13 cellular contexts compared by ENCODE assay signal in genomic region chr1:207959995-207960745, GRCh38. TPM values are rescaled to one million over a fixed set of nuclear protein-coding genes. Genes with fewer than 3 reads are reported as not detected.
A peak's percentile ranks its signal among the peaks of the same experiment; 100 is the strongest.
DNase-seq lines count a peak whose midpoint lies in the region; ATAC-seq and TF ChIP-seq lines count a peak whose summit lies in the region.
"Had no signal": no experiment of that assay in that cellular context is flagged by ENCODE, and none has a peak within 500 bp of the region (broad histone marks: within the 10 kb centered on the region; RNA-seq: fewer than 3 reads in every experiment).

No MANE protein-coding gene starts in this region.

- no peak for ATAC-seq in gastroesophageal sphincter
- ATAC-seq in HG02970 (IDR thresholded peaks at IDR 0.05; ENCODE audit: low FRiP score, unreplicated experiment), result no peak
- ATAC-seq: HCT116 had no signal

- H3K27me3 ChIP-seq in ACC112 (ENCODE audit: insufficient read depth, low read length), result peaks cover 8% of the 10 kb centered on the region; the same call in 1 of the 2 replicates
- H3K27me3 ChIP-seq in H9 (ENCODE audit: insufficient read depth, low read length), result peaks cover 25% of the 10 kb centered on the region
- no peaks in the 10 kb centered on the region for H3K27me3 ChIP-seq in gastroesophageal sphincter
- H3K27me3 ChIP-seq in trophoblast cell (ENCODE audit: insufficient read depth, low read length), result peaks cover 25% of the 10 kb centered on the region

- DNase-seq in H9 (no peak), trophoblast cell (no peak), NCI-H748 (lab: John Stamatoyannopoulos, UW; ENCODE audit: unreplicated experiment) (no peak), islet precursor cell (no peak), foreskin melanocyte (no peak)
- DNase-seq: activated CD4-positive, CD25-positive, alpha-beta regulatory T cell treated with anti-CD3 and anti-CD28 coated beads, Interleukin-2, amount 50 U/mL, for 72 hours; NCI-H1105; NCI-H69 had no signal

- H3K9ac ChIP-seq in H9 (ENCODE audit: extremely low read depth, insufficient read length, low read length) (no peak overlapping the region), trophoblast cell (ENCODE audit: low read length) (no peak overlapping the region)

- H2BK5ac ChIP-seq in H9 (ENCODE audit: insufficient read length, low read length) (no peak overlapping the region), trophoblast cell (ENCODE audit: low read depth, low read length, poor library complexity) (no peak overlapping the region)

- H3K4me2 ChIP-seq in H9 (ENCODE audit: insufficient read depth, insufficient read length, low read length), result peak overlapping the region; percentile 30
- no peak overlapping the region for H3K4me2 ChIP-seq in trophoblast cell (ENCODE audit: low read length)

- H2AFZ ChIP-seq in ACC112 (ENCODE audit: low read length, unreplicated experiment), result no peak overlapping the region
- H2AFZ ChIP-seq in H9 (ENCODE audit: low read length), result no peak overlapping the region
- H2AFZ ChIP-seq in trophoblast cell (ENCODE audit: insufficient read depth, low read length, poor library complexity), result peak overlapping the region; percentile 53

- H3K27ac Mint-ChIP-seq in H9, result no peak overlapping the region

- H4K8ac ChIP-seq in H9 (replicated peaks; ENCODE audit: insufficient read length, low read depth, low read length) (no peak overlapping the region), trophoblast cell (ENCODE audit: low read depth, low read length) (no peak overlapping the region)

- peaks cover 9% of the 10 kb centered on the region for H3K23me2 ChIP-seq in H9 (ENCODE audit: insufficient read length, low read depth, low read length, poor library complexity, severe bottlenecking)

- no peaks in the 10 kb centered on the region for H3K36me3 ChIP-seq in ACC112 (ENCODE audit: insufficient read depth, low read length)
- no peaks in the 10 kb centered on the region for H3K36me3 ChIP-seq in gastroesophageal sphincter
- no peaks in the 10 kb centered on the region for H3K36me3 ChIP-seq in trophoblast cell (ENCODE audit: control insufficient read depth in 1 of 2, insufficient read depth in 2 of 2, low read length in 2 of 2)

- peaks cover 0 to 5% of the 10 kb centered on the region in 2 experiments; a peak in 1 of 5 replicates for H3K9me3 Mint-ChIP-seq in H9
- H3K9me3 Mint-ChIP-seq: central memory CD8-positive, alpha-beta T cell had no signal

- no peak overlapping the region for H3K27ac ChIP-seq in ACC112 (ENCODE audit: low read depth, low read length)
- no peak overlapping the region for H3K27ac ChIP-seq in H9 (ENCODE audit: insufficient read length, low read depth, low read length)
- H3K27ac ChIP-seq in gastroesophageal sphincter, result peak overlapping the region; percentile 5 to 97 (median 87)
- H3K27ac ChIP-seq in trophoblast cell (ENCODE audit: low read depth, low read length), result no peak overlapping the region

- H4K5ac ChIP-seq in H9 (ENCODE audit: insufficient read length, low read depth, low read length), result no peak overlapping the region

- H4K91ac ChIP-seq in H9 (ENCODE audit: insufficient read length, low read depth, low read length) (no peak overlapping the region), trophoblast cell (ENCODE audit: low read depth, low read length) (no peak overlapping the region)

- H3K9me3 ChIP-seq in H9 (ENCODE audit: control insufficient read depth, low read depth, low read length), result no peaks in the 10 kb centered on the region
- H3K9me3 ChIP-seq in gastroesophageal sphincter, result no peaks in the 10 kb centered on the region
- no peaks in the 10 kb centered on the region for H3K9me3 ChIP-seq in trophoblast cell (ENCODE audit: insufficient read depth, low read depth, low read length)

- H2BK120ac ChIP-seq in H9 (ENCODE audit: low read depth, low read length, poor library complexity, severe bottlenecking) (no peak overlapping the region), trophoblast cell (ENCODE audit: insufficient read depth, low read length, poor library complexity) (no peak overlapping the region)

- H3K4ac ChIP-seq in H9 (ENCODE audit: low read depth, low read length) (no peak overlapping the region), trophoblast cell (ENCODE audit: low read depth, low read length) (no peak overlapping the region)

- H2AK5ac ChIP-seq in H9 (ENCODE audit: insufficient read length, low read length), result no peak overlapping the region
- no peak overlapping the region for H2AK5ac ChIP-seq in trophoblast cell (ENCODE audit: low read length)

- no CpG with 5 or more reads among the region's 10 CpGs for WGBS in H9 (ENCODE audit: extremely low coverage, insufficient read length, low lambda C conversion rate)
- 55 to 70% methylated on average over 6 to 9 of the region's 10 CpGs for WGBS in gastroesophageal sphincter (ENCODE audit: low coverage in 1 of 2), 2 donors
- WGBS in trophoblast cell (ENCODE audit: extremely low coverage, insufficient coverage, insufficient read length), result no CpG with 5 or more reads among the region's 10 CpGs

- no peaks in the 10 kb centered on the region; a peak in 1 of 7 replicates for H3K36me3 Mint-ChIP-seq in H9 (ENCODE audit: insufficient read depth in 1 of 3, low read depth in 3 of 3)

- H2BK20ac ChIP-seq in H9 (ENCODE audit: low read depth, low read length, poor library complexity, severe bottlenecking), result no peak overlapping the region

- H3K4me1 ChIP-seq in ACC112 (ENCODE audit: control insufficient read depth, insufficient read depth, low read length, unreplicated experiment) (peaks cover 28% of the 10 kb centered on the region), H9 (ENCODE audit: insufficient read depth, low read length) (no peaks in the 10 kb centered on the region), gastroesophageal sphincter (peaks cover 0 to 66% (median 13%) of the 10 kb centered on the region in 3 donors), trophoblast cell (ENCODE audit: control insufficient read depth in 1 of 2, insufficient read depth in 2 of 2, low read length in 2 of 2) (peaks cover 17% of the 10 kb centered on the region in 2 experiments)

- peaks cover 94% of the 10 kb centered on the region for H3K27me3 Mint-ChIP-seq in H9 (ENCODE audit: low read depth)

- TF ChIP-seq POLR2A in gastroesophageal sphincter (IDR thresholded peaks at IDR 0.05), result no peak

- H3K79me1 ChIP-seq in H9 (ENCODE audit: insufficient read depth, low read depth, low read length, poor library complexity, severe bottlenecking) (no peaks in the 10 kb centered on the region), trophoblast cell (ENCODE audit: low read length) (peaks cover 5% of the 10 kb centered on the region)

- TF ChIP-seq CTCF in H9 (conservative IDR thresholded peaks at IDR 0.05), result no peak
- no peak for TF ChIP-seq CTCF in gastroesophageal sphincter (IDR thresholded peaks at IDR 0.05)

- H2BK12ac ChIP-seq in H9 (ENCODE audit: insufficient read length, low read depth, low read length), result no peak overlapping the region
- no peak overlapping the region for H2BK12ac ChIP-seq in trophoblast cell (ENCODE audit: low read length)

- H2BK15ac ChIP-seq in H9 (ENCODE audit: low read depth, low read length), result no peak overlapping the region

- no peak for TF ChIP-seq EP300 in gastroesophageal sphincter (IDR thresholded peaks at IDR 0.05)

- H3K14ac ChIP-seq in H9 (ENCODE audit: insufficient read depth, low read length) (no peak overlapping the region), trophoblast cell (ENCODE audit: low read length) (no peak overlapping the region)

- peak overlapping the region; percentile 65 to 81 for H3K4me3 Mint-ChIP-seq in H9

- H3K79me2 ChIP-seq in ACC112 (ENCODE audit: control insufficient read depth, insufficient read depth, low read length, unreplicated experiment) (no peaks in the 10 kb centered on the region), H9 (ENCODE audit: insufficient read depth, low read length) (no peaks in the 10 kb centered on the region), trophoblast cell (ENCODE audit: control insufficient read depth, insufficient read depth, low read length, poor library complexity) (peaks cover 2% of the 10 kb centered on the region)

- no peak overlapping the region for H3K56ac ChIP-seq in H9 (ENCODE audit: insufficient read length, low read depth, low read length)

- H3K18ac ChIP-seq in H9 (ENCODE audit: insufficient read length, low read depth, low read length) (no peak overlapping the region), trophoblast cell (ENCODE audit: low read length) (no peak overlapping the region)

- H4K20me1 ChIP-seq in H9 (ENCODE audit: control insufficient read depth, insufficient read depth, insufficient read length), result no peaks in the 10 kb centered on the region

- H3K4me3 ChIP-seq in ACC112 (ENCODE audit: low read depth, low read length) (peak overlapping the region; percentile 75; the same call in 1 of the 2 replicates), gastroesophageal sphincter (peak overlapping the region in 1 of 2 donors; percentile 60), trophoblast cell (ENCODE audit: low read depth, low read length) (no peak overlapping the region)

- no peak overlapping the region for H4K12ac ChIP-seq in trophoblast cell (ENCODE audit: low read depth, low read length)

- H3K23ac ChIP-seq in H9 (ENCODE audit: insufficient read length, low read depth, low read length) (no peak overlapping the region), trophoblast cell (ENCODE audit: low read length) (no peak overlapping the region)

- no peak overlapping the region for H3T11ph ChIP-seq in H9 (ENCODE audit: low read length)

- peaks cover 13 to 15% of the 10 kb centered on the region in 2 experiments for H3K4me1 Mint-ChIP-seq in H9

RNA-seq across cellular contexts. Expression of gene CD34, which starts 49.2 kb away (rescaled TPM):
- 0.02 and 0.35 TPM in 2 replicates for total RNA-seq in H9 (2021)
- total RNA-seq in gastroesophageal sphincter, result 100 to 1,000 TPM in 1 of 4 donors, 10 to 100 TPM in 3; 38.9 to 114 (median 62.1) TPM
- polyA plus RNA-seq in trophoblast cell (2013), result 0.03 TPM in 2 replicates

Comparison
In these comparisons a context has a peak if more than half of its experiments do, and no peak if none do; other contexts are left out.
1. H3K27ac ChIP-seq: peak in gastroesophageal sphincter (4 of 4); none in ACC112 (single experiment), H9 (single experiment) and trophoblast cell (single experiment).
2. RNA of gene CD34, which starts 49.2 kb away (total RNA-seq): 38.9 to 114 TPM in gastroesophageal sphincter; 0.02 to 0.35 TPM in H9; every median in the first group is over 10 times any median in the second.